ENCODE assay signal across 13 cellular contexts in genomic region chr1:116769050-116769449, GRCh38. TPM values are rescaled to one million over a fixed set of nuclear protein-coding genes. Genes with fewer than 3 reads are reported as not detected.
A peak's percentile ranks its signal among the peaks of the same experiment; 100 is the strongest.
DNase-seq lines count a peak whose midpoint lies in the region; ATAC-seq, FAIRE-seq and TF ChIP-seq lines count a peak whose summit lies in the region.
"Had no signal": no experiment of that assay in that cellular context is flagged by ENCODE, and none has a peak within 500 bp of the region (broad histone marks: within the 10 kb centered on the region; RNA-seq: fewer than 3 reads in every experiment).

No MANE protein-coding gene starts in this region.

- FAIRE-seq in H54 (lab: Jason Lieb, UNC), result no peak

- no peak overlapping the region for H3K27ac ChIP-seq in CD8-positive, alpha-beta memory T cell (ENCODE audit: low read depth, low read length)
- H3K27ac ChIP-seq in MM.1S (ENCODE audit: low read length), result peak overlapping the region; percentile 94
- H3K27ac ChIP-seq: epithelial cell of prostate, SJCRH30 had no signal

- no peaks in the 10 kb centered on the region for H4K20me1 ChIP-seq in MM.1S (ENCODE audit: insufficient read depth, low read length)

- H3K36me3 ChIP-seq in CD8-positive, alpha-beta memory T cell (ENCODE audit: insufficient read depth, low read length), result peaks cover 37% of the 10 kb centered on the region
- H3K36me3 ChIP-seq in MM.1S (replicated peaks; ENCODE audit: insufficient read depth, low read length), result no peaks in the 10 kb centered on the region
- H3K36me3 ChIP-seq: SJCRH30 had no signal

- no peaks in the 10 kb centered on the region for H3K79me2 ChIP-seq in MM.1S (ENCODE audit: low read length)

- no peaks in the 10 kb centered on the region for H3K9me3 ChIP-seq in CD8-positive, alpha-beta memory T cell (ENCODE audit: low read length)
- no peaks in the 10 kb centered on the region for H3K9me3 ChIP-seq in MM.1S (replicated peaks; ENCODE audit: insufficient read depth, low read length)

- no peaks in the 10 kb centered on the region for H3K27me3 ChIP-seq in CD8-positive, alpha-beta memory T cell (ENCODE audit: insufficient read depth, low read length, poor library complexity, severe bottlenecking)
- no peaks in the 10 kb centered on the region for H3K27me3 ChIP-seq in MM.1S (replicated peaks; ENCODE audit: insufficient read depth, low read length)
- H3K27me3 ChIP-seq: SJCRH30 had no signal

- peak overlapping the region; percentile 98 to 100 (median 98) for H3K27ac Mint-ChIP-seq in CD8-positive, alpha-beta memory T cell
- H3K27ac Mint-ChIP-seq in effector memory CD8-positive, alpha-beta T cell, result peak overlapping the region; percentile 96 to 97

- peak overlapping the region; percentile 34 to 97 (median 82) for H3K4me3 Mint-ChIP-seq in CD8-positive, alpha-beta memory T cell
- H3K4me3 Mint-ChIP-seq in effector memory CD8-positive, alpha-beta T cell, result peak overlapping the region; percentile 64 to 68

- H3K9me2 ChIP-seq in MM.1S (replicated peaks; ENCODE audit: insufficient read depth, low read length), result no peaks in the 10 kb centered on the region

- CTCF ChIA-PET in CD8-positive, alpha-beta memory T cell (lab: Charles Lee), result interaction anchor here (0.8 to 14.4 kb wide), 21 partner anchors 8 to 287 kb away, joined by 3 to 169 read pairs (median 6); partner anchors contain the start of gene CD2

- peak; percentile 37 for ATAC-seq in GM19463 (IDR thresholded peaks at IDR 0.05; ENCODE audit: unreplicated experiment)
- ATAC-seq in effector memory CD8-positive, alpha-beta T cell (replicated peaks), result no peak

- peaks cover 90 to 97% (median 96%) of the 10 kb centered on the region in 3 donors for H3K4me1 Mint-ChIP-seq in CD8-positive, alpha-beta memory T cell
- H3K4me1 Mint-ChIP-seq in effector memory CD8-positive, alpha-beta T cell (ENCODE audit: low read depth in 2 of 2), result peaks cover 76 to 85% of the 10 kb centered on the region in 2 donors

- peaks cover 28 to 63% (median 38%) of the 10 kb centered on the region in 3 donors for H3K36me3 Mint-ChIP-seq in CD8-positive, alpha-beta memory T cell
- H3K36me3 Mint-ChIP-seq in effector memory CD8-positive, alpha-beta T cell (ENCODE audit: insufficient read depth), result peaks cover 74% of the 10 kb centered on the region

- intact Hi-C loops in cardiac septum (cut with DNase I), result no loop called here

- no peak for DNase-seq in CD8-positive, alpha-beta memory T cell
- no peak for DNase-seq in MM.1S
- no peak for DNase-seq in effector memory CD8-positive, alpha-beta T cell
- DNase-seq in cardiac septum (ENCODE audit: low spot score), result no peak
- DNase-seq in EL, result no peak
- DNase-seq in effector CD8-positive, alpha-beta T cell (lab: John Stamatoyannopoulos, UW), result no peak
- DNase-seq in H54 (ENCODE audit: insufficient read length, low spot score), result no peak
- DNase-seq: NCI-H510A, SJCRH30 had no signal

- peaks cover 93% of the 10 kb centered on the region for H3K4me1 ChIP-seq in CD8-positive, alpha-beta memory T cell (ENCODE audit: insufficient read depth, low read length)
- H3K4me1 ChIP-seq in MM.1S (ENCODE audit: low read length), result peaks cover 50% of the 10 kb centered on the region
- H3K4me1 ChIP-seq: SJCRH30 had no signal

- peak overlapping the region; percentile 43; the same call in 1 of the 2 replicates for H3K4me2 ChIP-seq in MM.1S (ENCODE audit: low read depth, low read length)

- peaks cover 33% of the 10 kb centered on the region for H3F3A ChIP-seq in MM.1S (ENCODE audit: insufficient read depth, low read length)

- peaks cover 0 to 4% (median 0%) of the 10 kb centered on the region in 5 donors for H3K9me3 Mint-ChIP-seq in CD8-positive, alpha-beta memory T cell
- no peaks in the 10 kb centered on the region for H3K9me3 Mint-ChIP-seq in effector memory CD8-positive, alpha-beta T cell

- 0 out of 2 replicates have a peak overlapping the region, but pooled peaks have one; percentile 45 for H2AFZ ChIP-seq in MM.1S (ENCODE audit: low read length)

- TF ChIP-seq POLR2A in H54 (IDR thresholded peaks at IDR 0.05; ENCODE audit: low read depth, low read length), result no peak

- TF ChIP-seq CTCF in MM.1S (IDR thresholded peaks at IDR 0.05; ENCODE audit: low read length), result no peak

- no peaks in the 10 kb centered on the region for H3K27me3 Mint-ChIP-seq in CD8-positive, alpha-beta memory T cell
- no peaks in the 10 kb centered on the region for H3K27me3 Mint-ChIP-seq in effector memory CD8-positive, alpha-beta T cell

- peak overlapping the region; percentile 28; the same call in 1 of the 2 replicates for H3K9ac ChIP-seq in MM.1S (ENCODE audit: low read length)

- peak overlapping the region; percentile 16 for H3K4me3 ChIP-seq in CD8-positive, alpha-beta memory T cell (ENCODE audit: low read length)
- no peak overlapping the region for H3K4me3 ChIP-seq in MM.1S (ENCODE audit: low read length)
- H3K4me3 ChIP-seq: SJCRH30 had no signal

- POLR2A ChIA-PET in CD8-positive, alpha-beta memory T cell (lab: Charles Lee), result interaction anchor here (0.6 to 12.4 kb wide), 12 partner anchors 8 to 284 kb away, joined by 3 to 233 read pairs (median 6); partner anchors contain the start of gene CD2

RNA-seq across cellular contexts. Expression of gene CD2, which starts 14.8 kb away (rescaled TPM):
- 100 to 1,000 TPM; 353 to 364 TPM for total RNA-seq in CD8-positive, alpha-beta memory T cell
- polyA plus RNA-seq in CD8-positive, alpha-beta memory T cell, result 440 TPM
- total RNA-seq in cardiac septum, result 0.75 TPM
- total RNA-seq: MCF 10A, SJCRH30 had no signal
- polyA plus RNA-seq: neural cell had no signal

Comparison
In these comparisons a context has a peak if more than half of its experiments do, and no peak if none do; other contexts are left out.
1. RNA of gene CD2, which starts 14.8 kb away (total RNA-seq): 353 to 364 TPM in CD8-positive, alpha-beta memory T cell; 0.75 TPM in cardiac septum (single experiment); every median in the first group is over 100 times any median in the second.